14 cellular contexts compared by ENCODE assay signal in the genomic region with DNA sequence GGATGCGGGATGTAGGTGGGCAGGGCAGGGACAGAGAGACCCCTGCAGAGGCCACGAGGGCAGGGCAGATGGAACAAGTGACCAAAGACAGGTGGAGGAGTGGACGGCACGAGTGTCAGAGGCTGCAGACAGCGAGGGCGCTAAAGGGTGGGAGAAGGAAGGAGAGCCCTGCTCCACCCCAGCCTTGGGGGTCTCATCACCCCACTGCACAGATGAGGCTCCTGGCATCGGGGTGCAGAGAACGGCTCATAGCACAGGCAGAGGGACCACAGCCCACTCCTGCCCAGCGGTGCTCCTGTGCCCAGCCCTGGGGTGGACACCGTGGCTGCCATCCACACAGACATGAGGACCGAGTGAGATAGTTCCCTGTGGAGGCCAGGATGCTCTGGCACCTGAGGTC.
"Had no signal": no experiment of that assay in that cellular context is flagged by ENCODE, and none has a peak within 500 bp of the region (broad histone marks: within the 10 kb centered on the region; RNA-seq: fewer than 3 reads in every experiment).

No MANE protein-coding gene starts in this region.

- H3K27me3 ChIP-seq: esophagus muscularis mucosa, pancreas, uterus had no signal

- H3K27ac Mint-ChIP-seq: activated T-helper 17 cell treated with anti-CD3 and anti-CD28 coated beads, Interleukin-2, amount 50 U/mL, for 72 hours had no signal

- H3K9me3 Mint-ChIP-seq: activated T-helper 17 cell treated with anti-CD3 and anti-CD28 coated beads, Interleukin-2, amount 50 U/mL, for 72 hours had no signal

- H3K9me3 ChIP-seq: esophagus muscularis mucosa, pancreas, tibial artery, uterus had no signal

- ATAC-seq: activated T-helper 17 cell treated with anti-CD3 and anti-CD28 coated beads, Interleukin-2, amount 50 U/mL, for 72 hours had no signal

- H3K4me1 ChIP-seq: pancreas, uterus had no signal

- DNase-seq: activated CD4-positive, alpha-beta T cell treated with anti-CD3 and anti-CD28 coated beads, Interleukin-2, amount 50 U/mL, for 48 hours; activated CD4-positive, CD25-positive, alpha-beta regulatory T cell treated with anti-CD3 and anti-CD28 coated beads, Interleukin-2, amount 50 U/mL, for 72 hours; activated naive CD4-positive, alpha-beta T cell treated with Interleukin-2 at 50 U/mL for 16 hours; hypothalamus; kidney glomerular epithelial cell; stimulated activated CD4-positive, alpha-beta T cell treated with anti-CD3 and anti-CD28 coated beads, Interleukin-12 subunit alpha, Interleukin-12 subunit beta, amount 100 ng/mL, for 4 hours; stimulated activated naive CD4-positive, alpha-beta T cell; SW 1271; T-helper 9 cell; tibial artery; uterus had no signal

- H3K36me3 ChIP-seq: esophagus muscularis mucosa, pancreas, tibial artery, uterus had no signal

- H3K4me3 ChIP-seq: pancreas had no signal

- H3K27ac ChIP-seq: esophagus muscularis mucosa, pancreas, tibial artery, uterus had no signal
